In genomic region chrX:46408553-46409407, GRCh38 we compare ENCODE assay signal across 8 cellular contexts.
A peak's percentile ranks its signal among the peaks of the same experiment; 100 is the strongest.
DNase-seq lines count a peak whose midpoint lies in the region; ATAC-seq and TF ChIP-seq lines count a peak whose summit lies in the region.

No MANE protein-coding gene starts in this region.

- no peaks in the 10 kb centered on the region for H4K20me1 ChIP-seq in OCI-LY3 (ENCODE audit: insufficient read depth, low read length)

- H3K27ac ChIP-seq in OCI-LY3 (ENCODE audit: low read length) (no peak overlapping the region), thyroid gland (no peak overlapping the region)

- no peak for ATAC-seq in HG03378 (IDR thresholded peaks at IDR 0.05; ENCODE audit: unreplicated experiment)

- in situ Hi-C loops in HAP-1 (cut with MboI; ENCODE audit: low sequenced_read_pairs), result no loop called here

- peak; percentile 53 for DNase-seq in CD14-positive monocyte (ENCODE audit: low spot score)
- DNase-seq in HAP-1 (ENCODE audit: low spot score in 2 of 2), result peak; percentile 71 to 89
- DNase-seq in activated T-cell treated with anti-CD3 and anti-CD28 coated beads, Interleukin-2, amount 50 U/mL, for 48 hours, result peak; percentile 75 to 79
- DNase-seq in fibroblast of the aortic adventitia (ENCODE audit: low read depth), result peak; percentile 84
- DNase-seq in occipital lobe (lab: John Stamatoyannopoulos, UW), result peak; percentile 2
- peak; percentile 69 to 74 for DNase-seq in thyroid gland

- no peaks in the 10 kb centered on the region for H3K79me2 ChIP-seq in OCI-LY3 (ENCODE audit: low read length)

- no peaks in the 10 kb centered on the region for H3K9me3 ChIP-seq in HAP-1
- H3K9me3 ChIP-seq in OCI-LY3 (ENCODE audit: insufficient read depth, low read length), result no peaks in the 10 kb centered on the region
- no peaks in the 10 kb centered on the region for H3K9me3 ChIP-seq in thyroid gland

- intact Hi-C loops in CD14-positive monocyte (cut with micrococcal nuclease) (no loop called here), thyroid gland (cut with DNase I) (no loop called here)

- H3K9me3 Mint-ChIP-seq in CD14-positive monocyte, result no peaks in the 10 kb centered on the region

- H3K36me3 Mint-ChIP-seq in CD14-positive monocyte, result no peaks in the 10 kb centered on the region

- 0 out of 2 replicates have a peak overlapping the region, but pooled peaks have one; percentile 26 for H3K4me2 ChIP-seq in OCI-LY3 (ENCODE audit: low read length)

- no peaks in the 10 kb centered on the region for H3K4me1 ChIP-seq in HAP-1
- H3K4me1 ChIP-seq in OCI-LY3 (ENCODE audit: low read length), result no peaks in the 10 kb centered on the region
- H3K4me1 ChIP-seq in thyroid gland, result no peaks in the 10 kb centered on the region

- TF ChIP-seq POLR2A in thyroid gland (IDR thresholded peaks at IDR 0.05), result no peak

- H2AFZ ChIP-seq in OCI-LY3 (ENCODE audit: low read depth, low read length), result 0 out of 2 replicates have a peak overlapping the region, but pooled peaks have one; percentile 65

- H3K27me3 ChIP-seq in HAP-1 (ENCODE audit: low read depth) (no peaks in the 10 kb centered on the region), OCI-LY3 (ENCODE audit: low read depth, low read length) (no peaks in the 10 kb centered on the region), thyroid gland (no peaks in the 10 kb centered on the region)

- no peak overlapping the region for H3K27ac Mint-ChIP-seq in CD14-positive monocyte

- no peaks in the 10 kb centered on the region for H3K36me3 ChIP-seq in HAP-1 (replicated peaks)
- H3K36me3 ChIP-seq in OCI-LY3 (replicated peaks; ENCODE audit: low read depth, low read length), result no peaks in the 10 kb centered on the region
- H3K36me3 ChIP-seq in thyroid gland, result no peaks in the 10 kb centered on the region

- peaks cover 0 to 4% (median 3%) of the 10 kb centered on the region in 3 donors for H3K27me3 Mint-ChIP-seq in CD14-positive monocyte (ENCODE audit: low read depth in 3 of 3)

- H3K4me3 ChIP-seq in HAP-1, result no peak overlapping the region
- H3K4me3 ChIP-seq in OCI-LY3 (ENCODE audit: low read length), result no peak overlapping the region
- H3K4me3 ChIP-seq in fibroblast of the aortic adventitia (ENCODE audit: low read depth, low read length), result no peak overlapping the region
- no peak overlapping the region for H3K4me3 ChIP-seq in thyroid gland (replicated peaks in 1 of 3)

- peak; percentile 68 for TF ChIP-seq CTCF in CD14-positive monocyte (IDR thresholded peaks at IDR 0.05)
- peak; percentile 89 for TF ChIP-seq CTCF in OCI-LY3 (IDR thresholded peaks at IDR 0.05; ENCODE audit: low read depth, low read length)
- TF ChIP-seq CTCF in fibroblast of the aortic adventitia (IDR thresholded peaks at IDR 0.05; ENCODE audit: insufficient read depth, low read length), result peak; percentile 77
- TF ChIP-seq CTCF in thyroid gland (IDR thresholded peaks at IDR 0.05), result peak; percentile 38 to 81 (median 64)

- 21 to 24% methylated on average over 9 of the region's 9 CpGs for WGBS in thyroid gland, 2 donors

- H3K4me3 Mint-ChIP-seq in CD14-positive monocyte, result no peak overlapping the region

- H3K9ac ChIP-seq in OCI-LY3 (ENCODE audit: low read length), result no peak overlapping the region

- peaks cover 2% of the 10 kb centered on the region for H3K4me1 Mint-ChIP-seq in CD14-positive monocyte

Comparison
In these comparisons a context has a peak if more than half of its experiments do, and no peak if none do; other contexts are left out.
1. DNase-seq: peak in every context shown above with its lines; median percentile 84 in fibroblast of the aortic adventitia; 80 in HAP-1; 77 in activated T-cell treated with anti-CD3 and anti-CD28 coated beads, Interleukin-2, amount 50 U/mL, for 48 hours; 72 in thyroid gland; 53 in CD14-positive monocyte; 2 in occipital lobe.